8 cellular contexts compared by ENCODE assay signal in the genomic region with DNA sequence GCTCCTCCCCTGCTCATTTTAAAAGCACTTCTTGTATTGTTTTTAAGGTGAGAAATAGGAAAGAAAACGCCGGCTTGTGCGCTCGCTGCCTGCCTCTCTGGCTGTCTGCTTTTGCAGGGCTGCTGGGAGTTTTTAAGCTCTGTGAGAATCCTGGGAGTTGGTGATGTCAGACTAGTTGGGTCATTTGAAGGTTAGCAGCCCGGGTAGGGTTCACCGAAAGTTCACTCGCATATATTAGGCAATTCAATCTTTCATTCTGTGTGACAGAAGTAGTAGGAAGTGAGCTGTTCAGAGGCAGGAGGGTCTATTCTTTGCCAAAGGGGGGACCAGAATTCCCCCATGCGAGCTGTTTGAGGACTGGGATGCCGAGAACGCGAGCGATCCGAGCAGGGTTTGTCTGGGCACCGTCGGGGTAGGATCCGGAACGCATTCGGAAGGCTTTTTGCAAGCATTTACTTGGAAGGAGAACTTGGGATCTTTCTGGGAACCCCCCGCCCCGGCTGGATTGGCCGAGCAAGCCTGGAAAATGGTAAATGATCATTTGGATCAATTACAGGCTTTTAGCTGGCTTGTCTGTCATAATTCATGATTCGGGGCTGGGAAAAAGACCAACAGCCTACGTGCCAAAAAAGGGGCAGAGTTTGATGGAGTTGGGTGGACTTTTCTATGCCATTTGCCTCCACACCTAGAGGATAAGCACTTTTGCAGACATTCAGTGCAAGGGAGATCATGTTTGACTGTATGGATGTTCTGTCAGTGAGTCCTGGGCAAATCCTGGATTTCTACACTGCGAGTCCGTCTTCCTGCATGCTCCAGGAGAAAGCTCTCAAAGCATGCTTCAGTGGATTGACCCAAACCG. TPM values are rescaled to one million over a fixed set of nuclear protein-coding genes. Genes with fewer than 3 reads are reported as not detected.
A peak's percentile ranks its signal among the peaks of the same experiment; 100 is the strongest.
DNase-seq lines count a peak whose midpoint lies in the region; ATAC-seq, FAIRE-seq and TF ChIP-seq lines count a peak whose summit lies in the region.

A gene (plus strand): TSS at position 261 of the 859 bp plus-strand sequence. CDS start 469 bp downstream, at position 730.

- intact Hi-C loops in vagina (cut with DNase I): loop anchor here (10.0 kb wide), 1 partner anchor 167 kb away; no protein-coding TSS in a partner anchor

- peaks cover 9% of the 10 kb centered on the region for H3K4me1 ChIP-seq in mucosa of stomach (ENCODE audit: control insufficient read depth, insufficient read depth, low read length)
- peaks cover 42% of the 10 kb centered on the region for H3K4me1 ChIP-seq in vagina

- TF ChIP-seq POLR2A in vagina (IDR thresholded peaks at IDR 0.05) (peak in 1 of 2 donors; percentile 86), GM12891 (IDR thresholded peaks at IDR 0.05; ENCODE audit: low read depth, low read length) (no peak)

- peak within 1 kb of the TSS; percentile 77 for H3K9ac ChIP-seq in mucosa of stomach (ENCODE audit: low read length)

- TF ChIP-seq CTCF in fibroblast of mammary gland (conservative IDR thresholded peaks at IDR 0.05; ENCODE audit: control insufficient read depth, insufficient read depth, low read depth, low read length) (no peak), vagina (IDR thresholded peaks at IDR 0.05) (no peak)

- peak within 1 kb of the TSS; percentile 66 for H3K4me3 ChIP-seq in fibroblast of mammary gland (ENCODE audit: control insufficient read depth, low read depth, low read length)
- H3K4me3 ChIP-seq in mucosa of stomach (ENCODE audit: low read length): peak within 1 kb of the TSS; percentile 74
- H3K4me3 ChIP-seq in vagina: peak within 1 kb of the TSS; percentile 53 to 59

- no peak for FAIRE-seq in GM12891 (lab: Jason Lieb, UNC)

- H3K27ac ChIP-seq in vagina: peak within 1 kb of the TSS; percentile 88

- H3K36me3 ChIP-seq in mucosa of stomach (ENCODE audit: control insufficient read depth, insufficient read depth, low read length): no peaks in the 10 kb centered on the region
- no peaks in the 10 kb centered on the region for H3K36me3 ChIP-seq in vagina

- H3K9me3 ChIP-seq in mucosa of stomach (ENCODE audit: control insufficient read depth, low read length) (no peaks in the 10 kb centered on the region), vagina (no peaks in the 10 kb centered on the region)

- DNase-seq in SKM-1 treated with dmso at 0.1 percent for 144 hours (lab: John Stamatoyannopoulos, UW; ENCODE audit: unreplicated experiment) (peak; percentile 45), fibroblast of mammary gland (ENCODE audit: low read depth) (peak; percentile 92), vagina (ENCODE audit: extremely low spot score in 2 of 2) (no peak), COLO668 (lab: John Stamatoyannopoulos, UW; ENCODE audit: unreplicated experiment) (no peak), GM12891 (ENCODE audit: insufficient read length, low spot score) (no peak)

- no peaks in the 10 kb centered on the region for H3K27me3 ChIP-seq in mucosa of stomach (ENCODE audit: control insufficient read depth, insufficient read depth, low read length)
- H3K27me3 ChIP-seq in vagina: no peaks in the 10 kb centered on the region

- ATAC-seq in GM18502 (IDR thresholded peaks at IDR 0.05; ENCODE audit: poor library complexity, unreplicated experiment) (peak; percentile 66), HG03442 (IDR thresholded peaks at IDR 0.05; ENCODE audit: unreplicated experiment) (peak; percentile 68)

TF ChIP-seq in GM12891, 5 proteins besides CTCF, POLR2A, EP300 and RAD21:
- TF ChIP-seq POLR2AphosphoS5 (IDR thresholded peaks at IDR 0.05; ENCODE audit: low read depth, low read length) (no peak), POU2F2 (IDR thresholded peaks at IDR 0.05; ENCODE audit: low read depth, low read length) (no peak), PAX5 (IDR thresholded peaks at IDR 0.05; ENCODE audit: insufficient read depth, low read length, severe bottlenecking) (no peak), SPI1 (IDR thresholded peaks at IDR 0.05; ENCODE audit: low read depth, low read length) (no peak), TAF1 (IDR thresholded peaks at IDR 0.05; ENCODE audit: low read depth, low read length) (no peak)

RNA-seq across cellular contexts. Expression of the gene that starts here (rescaled TPM):
- total RNA-seq in vagina: 15.0 TPM
- not detected for polyA plus RNA-seq in GM12891 (2012; ENCODE audit: low read depth, missing spikeins)

Comparison
In these comparisons a context has a peak if more than half of its experiments do, and no peak if none do; other contexts are left out.
1. DNase-seq: peak in SKM-1 treated with dmso at 0.1 percent for 144 hours (single experiment) and fibroblast of mammary gland (single experiment); none in vagina (0 of 2), COLO668 (single experiment) and GM12891 (single experiment).
2. Peak in every context shown above with its lines, with median percentiles within 50 percentile points of each other: H3K4me3 ChIP-seq.